Comparison of ENCODE assay signal across 23 cellular contexts in genomic region chr17:41118721-41119120, GRCh38. TPM values are rescaled to one million over a fixed set of nuclear protein-coding genes. Genes with fewer than 3 reads are reported as not detected.
A peak's percentile ranks its signal among the peaks of the same experiment; 100 is the strongest.
DNase-seq lines count a peak whose midpoint lies in the region; ATAC-seq and TF ChIP-seq lines count a peak whose summit lies in the region.
"Had no signal": no experiment of that assay in that cellular context is flagged by ENCODE, and none has a peak within 500 bp of the region (broad histone marks: within the 10 kb centered on the region; RNA-seq: fewer than 3 reads in every experiment).

No MANE protein-coding gene starts in this region.

- H3K79me1 ChIP-seq in IMR-90 (ENCODE audit: low read depth in 1 of 2, low read length in 2 of 2) = no peaks in the 10 kb centered on the region

- TF ChIP-seq RAD21 in SK-N-SH (IDR thresholded peaks at IDR 0.05; ENCODE audit: low read length) (no peak), IMR-90 (IDR thresholded peaks at IDR 0.05; ENCODE audit: low read length) (no peak)

- no peak overlapping the region for H4K5ac ChIP-seq in IMR-90 (ENCODE audit: low read depth, low read length)

- H2AFZ ChIP-seq in SK-N-SH (ENCODE audit: low read depth) = peak overlapping the region; percentile 59; the same call in 1 of the 2 replicates
- H2AFZ ChIP-seq in IMR-90 (replicated peaks; ENCODE audit: low read length, poor library complexity) = no peak overlapping the region
- no peak overlapping the region for H2AFZ ChIP-seq in osteoblast (ENCODE audit: low read length)

- H3K4me1 ChIP-seq in SK-N-SH (ENCODE audit: control insufficient read depth in 1 of 2, insufficient read depth in 2 of 2, low read depth in 1 of 2, low read length in 1 of 2) (peaks cover 0 to 9% of the 10 kb centered on the region in 2 experiments; a peak in 1 of 4 replicates), IMR-90 (ENCODE audit: control insufficient read depth, insufficient read depth, low read length) (no peaks in the 10 kb centered on the region), osteoblast (ENCODE audit: insufficient read depth, low read length) (peaks cover 13% of the 10 kb centered on the region)

- no peak overlapping the region for H2BK15ac ChIP-seq in IMR-90 (ENCODE audit: low read depth, low read length)

- H2BK20ac ChIP-seq in IMR-90 (ENCODE audit: low read depth, low read length) = no peak overlapping the region

- H3K9ac ChIP-seq in SK-N-SH (no peak overlapping the region), IMR-90 (ENCODE audit: low read depth, low read length) (no peak overlapping the region)
- H3K9ac ChIP-seq: BLaER1 treated with 17β-estradiol and CSF1 and Interleukin-3, amounts not matched to agents 10 nM and 100 nM had no signal

- POLR2A ChIA-PET in SK-N-SH (lab: Yijun Ruan, JAX) = no interaction called here
- POLR2A ChIA-PET in IMR-90 (lab: Charles Lee; ENCODE audit: unreplicated experiment) = no interaction called here

- H3K9me2 ChIP-seq in SK-N-SH = no peaks in the 10 kb centered on the region

- H3K23ac ChIP-seq in IMR-90 (ENCODE audit: low read depth, low read length) = no peak overlapping the region

- H3K27me3 ChIP-seq in SK-N-SH (ENCODE audit: insufficient read depth) (no peaks in the 10 kb centered on the region; the same call in 1 of the 2 replicates), IMR-90 (ENCODE audit: control insufficient read depth, insufficient read depth, low read length) (no peaks in the 10 kb centered on the region), brain microvascular endothelial cell (replicated peaks) (no peaks in the 10 kb centered on the region), osteoblast (ENCODE audit: insufficient read depth, low read length) (no peaks in the 10 kb centered on the region)
- H3K27me3 ChIP-seq: BLaER1 treated with 17β-estradiol and CSF1 and Interleukin-3, amounts not matched to agents 10 nM and 100 nM had no signal

- H2AK5ac ChIP-seq in IMR-90 (ENCODE audit: low read depth, low read length) = no peak overlapping the region

- H3K27ac ChIP-seq in SK-N-SH (ENCODE audit: low read depth in 2 of 2, low read length in 1 of 2) = no peak overlapping the region
- H3K27ac ChIP-seq in IMR-90 (ENCODE audit: insufficient read depth, low read length) = no peak overlapping the region
- H3K27ac ChIP-seq in brain microvascular endothelial cell = no peak overlapping the region
- H3K27ac ChIP-seq in osteoblast (ENCODE audit: low read depth, low read length) = peak overlapping the region; percentile 24
- H3K27ac ChIP-seq: 22Rv1 had no signal

- no peak for TF ChIP-seq POLR2A in IMR-90 (IDR thresholded peaks at IDR 0.05; ENCODE audit: low read depth, low read length)

- 14% methylated on average over 4 of the region's 4 CpGs for WGBS in SK-N-SH (ENCODE audit: low lambda C conversion rate)
- WGBS in IMR-90 (ENCODE audit: extremely low coverage in 2 of 2, insufficient read length in 1 of 2), 2 experiments = no CpG with 5 or more reads among the region's 4 CpGs

- H3K79me2 ChIP-seq in SK-N-SH (ENCODE audit: insufficient read depth) (no peaks in the 10 kb centered on the region), osteoblast (ENCODE audit: insufficient read depth, low read length) (no peaks in the 10 kb centered on the region)

- in situ Hi-C loops in IMR-90 (cut with MboI; ENCODE audit: low sequenced_read_pairs) (no loop called here), brain microvascular endothelial cell (cut with HindIII; ENCODE audit: low pct_ligation_motif_present, low sequenced_read_pairs) (no loop called here)

- DNase-seq in SK-N-SH (no peak), IMR-90 (peak; percentile 38), brain microvascular endothelial cell (peak; percentile 12), osteoblast (ENCODE audit: insufficient read length, low spot score, missing footprints) (no peak), sciatic nerve (ENCODE audit: low spot score) (no peak), HuH-7 (ENCODE audit: low spot score) (no peak)
- DNase-seq: ACHN; CD8-positive, alpha-beta T cell; H7; NCI-H1694; NCI-H2081 treated with DMSO at 0.1 percent for 48 hours; NCI-H2171 treated with DMSO at 0.1 percent for 48 hours; NCI-H526; Right ventricle myocardium superior had no signal

- no peak overlapping the region for H3K18ac ChIP-seq in IMR-90 (ENCODE audit: low read depth, low read length)

- H2BK5ac ChIP-seq in IMR-90 (ENCODE audit: low read depth, low read length, poor library complexity, severe bottlenecking) = no peak overlapping the region

- H3K4ac ChIP-seq in IMR-90 (ENCODE audit: low read depth, low read length) = peak overlapping the region; percentile 36; the same call in 1 of the 2 replicates

- H3K4me3 ChIP-seq in SK-N-SH (ENCODE audit: low read depth in 2 of 2, low read length in 1 of 2) = no peak overlapping the region
- H3K4me3 ChIP-seq in IMR-90 (ENCODE audit: insufficient read depth, low read depth, low read length) = no peak overlapping the region
- no peak overlapping the region for H3K4me3 ChIP-seq in brain microvascular endothelial cell (ENCODE audit: low read depth, low read length)
- H3K4me3 ChIP-seq in osteoblast (ENCODE audit: insufficient read depth, low read length) = no peak overlapping the region
- H3K4me3 ChIP-seq: BLaER1 treated with 17β-estradiol and CSF1 and Interleukin-3, amounts not matched to agents 10 nM and 100 nM; SK-N-MC had no signal

- dilution Hi-C loops in IMR-90 (cut with HindIII; ENCODE audit: low sequenced_read_pairs, unreplicated experiment) = no loop called here

- H3K56ac ChIP-seq in IMR-90 (ENCODE audit: extremely low read depth, insufficient read depth, low read length) = no peak overlapping the region

- no peak overlapping the region for H3K14ac ChIP-seq in IMR-90 (replicated peaks; ENCODE audit: low read depth, low read length)

- no peaks in the 10 kb centered on the region for H3K36me3 ChIP-seq in SK-N-SH (replicated peaks in 1 of 2; ENCODE audit: control insufficient read depth in 1 of 2, insufficient read depth in 2 of 2, low read length in 1 of 2)
- no peaks in the 10 kb centered on the region for H3K36me3 ChIP-seq in IMR-90 (ENCODE audit: control insufficient read depth, insufficient read depth, low read length)
- H3K36me3 ChIP-seq in brain microvascular endothelial cell (replicated peaks) = no peaks in the 10 kb centered on the region
- no peaks in the 10 kb centered on the region for H3K36me3 ChIP-seq in osteoblast (ENCODE audit: insufficient read depth, low read length)

- no peaks in the 10 kb centered on the region for H3K9me3 ChIP-seq in SK-N-SH
- peaks cover 2% of the 10 kb centered on the region; the same call in 1 of the 2 replicates for H3K9me3 ChIP-seq in IMR-90 (ENCODE audit: control insufficient read depth, insufficient read depth, low read length)
- H3K9me3 ChIP-seq in osteoblast (ENCODE audit: low read depth, low read length) = no peaks in the 10 kb centered on the region

- peak overlapping the region in 1 of 2 experiments; percentile 62; a peak in 2 of 4 replicates for H4K8ac ChIP-seq in IMR-90 (ENCODE audit: low read depth in 2 of 2, low read length in 2 of 2)

- ATAC-seq in SK-N-SH treated with all-trans-retinoic acid at 6 μM for 48 hours = no peak
- ATAC-seq in IMR-90 (ENCODE audit: low read depth) = peak; percentile 22; the same call in 1 of the 2 replicates
- no peak for ATAC-seq in sciatic nerve
- no peak for ATAC-seq in HG03460 (IDR thresholded peaks at IDR 0.05; ENCODE audit: unreplicated experiment)
- ATAC-seq: CD8-positive, alpha-beta T cell had no signal

- H2BK120ac ChIP-seq in IMR-90 (ENCODE audit: low read depth, low read length) = no peak overlapping the region

- H4K91ac ChIP-seq in IMR-90 (ENCODE audit: insufficient read depth, low read depth, low read length) = 0 out of 2 replicates have a peak overlapping the region, but pooled peaks have one; percentile 30

- peak overlapping the region; percentile 27 for H3K4me2 ChIP-seq in SK-N-SH
- no peak overlapping the region for H3K4me2 ChIP-seq in IMR-90 (ENCODE audit: low read depth, low read length)
- peak overlapping the region; percentile 4 for H3K4me2 ChIP-seq in osteoblast (ENCODE audit: insufficient read depth, low read length)

- H3F3A ChIP-seq in SK-N-SH (replicated peaks; ENCODE audit: insufficient read depth) = no peaks in the 10 kb centered on the region

- CTCF ChIA-PET in SK-N-SH (lab: Yijun Ruan, JAX) (no interaction called here), IMR-90 (lab: Yijun Ruan, JAX) (no interaction called here)

- BruUV-seq in IMR-90 (replicated peaks; lab: Mats Ljungman, UMichigan) = no TSS peak

- TF ChIP-seq EP300 in SK-N-SH (IDR thresholded peaks at IDR 0.05; ENCODE audit: borderline replicate concordance in 1 of 2, low read depth in 1 of 2, low read length in 1 of 2) = no peak

- H4K20me1 ChIP-seq in SK-N-SH (ENCODE audit: insufficient read depth) (no peaks in the 10 kb centered on the region), IMR-90 (ENCODE audit: insufficient read depth, low read length) (no peaks in the 10 kb centered on the region), osteoblast (ENCODE audit: insufficient read depth, low read length) (no peaks in the 10 kb centered on the region)
- H4K20me1 ChIP-seq: BLaER1 treated with 17β-estradiol and CSF1 and Interleukin-3, amounts not matched to agents 10 nM and 100 nM had no signal

- TF ChIP-seq CTCF in SK-N-SH (IDR thresholded peaks at IDR 0.05) (no peak), IMR-90 (conservative IDR thresholded peaks at IDR 0.05; ENCODE audit: low read depth, low read length) (no peak), brain microvascular endothelial cell (IDR thresholded peaks at IDR 0.05; ENCODE audit: low read depth, low read length, missing control alignments) (no peak), osteoblast (IDR thresholded peaks at IDR 0.05; ENCODE audit: extremely low read depth, low read depth, low read length) (no peak)

- H2AK9ac ChIP-seq in IMR-90 (replicated peaks; ENCODE audit: low read depth, low read length, poor library complexity) = no peak overlapping the region

- no peaks in the 10 kb centered on the region; the same call in 1 of the 2 replicates for H3K9me1 ChIP-seq in IMR-90 (ENCODE audit: insufficient read depth, low read length)

- intact Hi-C loops in IMR-90 (cut with micrococcal nuclease) = no loop called here
- intact Hi-C loops in sciatic nerve (cut with DNase I) = no loop called here

RNA-seq across cellular contexts. Expression of gene KRTAP4-11, which starts 0.5 kb away (rescaled TPM):
- not detected in 2 replicates for polyA plus RNA-seq in SK-N-SH (2012; rRNA removed)
- not detected in 2 replicates for polyA plus RNA-seq in SK-N-SH (2012; cell fraction: cytosol; rRNA removed)
- polyA plus RNA-seq in SK-N-SH (2012; cell fraction: nucleus; rRNA removed) = not detected in 2 replicates
- not detected in 2 replicates for total RNA-seq in IMR-90 (2012; rRNA removed)
- not detected in 2 replicates for polyA plus RNA-seq in IMR-90 (2012; rRNA removed)
- 0.03 TPM in 1 of 2 replicates, not detected in the other for polyA plus RNA-seq in IMR-90 (2012; cell fraction: cytosol; rRNA removed)
- 0.13 TPM in 1 of 2 replicates, not detected in the other for polyA plus RNA-seq in IMR-90 (2012; cell fraction: nucleus; rRNA removed; ENCODE audit: low replicate concordance)
- total RNA-seq in osteoblast = not detected in 2 replicates
- not detected for total RNA-seq in sciatic nerve
- total RNA-seq: CD8-positive, alpha-beta T cell; Daoy; H7; HT1080; OCI-LY7; Right ventricle myocardium superior had no signal
- polyA plus RNA-seq: IgD-negative memory B cell had no signal

RNA-seq across cellular contexts. Expression of gene KRTAP4-12, which starts 5.3 kb away (rescaled TPM):
- not detected in 2 replicates for polyA plus RNA-seq in SK-N-SH (2012; rRNA removed)
- polyA plus RNA-seq in SK-N-SH (2012; cell fraction: cytosol; rRNA removed) = not detected in 2 replicates
- polyA plus RNA-seq in SK-N-SH (2012; cell fraction: nucleus; rRNA removed) = not detected in 2 replicates
- total RNA-seq in IMR-90 (2012; rRNA removed) = 0.18 TPM in 1 of 2 replicates, not detected in the other
- polyA plus RNA-seq in IMR-90 (2012; rRNA removed) = 1.0 and 1.1 TPM in 2 replicates
- polyA plus RNA-seq in IMR-90 (2012; cell fraction: cytosol; rRNA removed) = 0.84 and 1.4 TPM in 2 replicates
- polyA plus RNA-seq in IMR-90 (2012; cell fraction: nucleus; rRNA removed; ENCODE audit: low replicate concordance) = 0.79 and 1.8 TPM in 2 replicates
- not detected in 2 replicates for total RNA-seq in osteoblast
- not detected for total RNA-seq in sciatic nerve
- total RNA-seq: CD8-positive, alpha-beta T cell; Daoy; H7; HT1080; OCI-LY7; Right ventricle myocardium superior had no signal
- polyA plus RNA-seq: IgD-negative memory B cell had no signal

RNA-seq across cellular contexts. Expression of gene KRTAP4-9, which starts 13.5 kb away (rescaled TPM):
- polyA plus RNA-seq in SK-N-SH (2012; rRNA removed) = not detected in 2 replicates
- not detected in 2 replicates for polyA plus RNA-seq in SK-N-SH (2012; cell fraction: cytosol; rRNA removed)
- not detected in 2 replicates for polyA plus RNA-seq in SK-N-SH (2012; cell fraction: nucleus; rRNA removed)
- total RNA-seq in IMR-90 (2012; rRNA removed) = not detected in 2 replicates
- polyA plus RNA-seq in IMR-90 (2012; rRNA removed) = 0.24 TPM in 2 replicates
- polyA plus RNA-seq in IMR-90 (2012; cell fraction: cytosol; rRNA removed) = 0.31 and 0.44 TPM in 2 replicates
- polyA plus RNA-seq in IMR-90 (2012; cell fraction: nucleus; rRNA removed; ENCODE audit: low replicate concordance) = 0.44 and 1.3 TPM in 2 replicates
- total RNA-seq in osteoblast = not detected in 2 replicates
- not detected for total RNA-seq in sciatic nerve
- total RNA-seq: CD8-positive, alpha-beta T cell; Daoy; H7; OCI-LY7; Right ventricle myocardium superior had no signal
- polyA plus RNA-seq: IgD-negative memory B cell had no signal

RNA-seq across cellular contexts. Expression of gene KRTAP4-16, which starts 16.7 kb away (rescaled TPM):
- not detected in 2 replicates for polyA plus RNA-seq in SK-N-SH (2012; rRNA removed)
- not detected in 2 replicates for polyA plus RNA-seq in SK-N-SH (2012; cell fraction: cytosol; rRNA removed)
- not detected in 2 replicates for polyA plus RNA-seq in SK-N-SH (2012; cell fraction: nucleus; rRNA removed)
- not detected in 2 replicates for total RNA-seq in IMR-90 (2012; rRNA removed)
- polyA plus RNA-seq in IMR-90 (2012; rRNA removed) = not detected in 2 replicates
- polyA plus RNA-seq in IMR-90 (2012; cell fraction: cytosol; rRNA removed) = not detected in 2 replicates
- polyA plus RNA-seq in IMR-90 (2012; cell fraction: nucleus; rRNA removed; ENCODE audit: low replicate concordance) = 0.14 TPM in 1 of 2 replicates, not detected in the other
- total RNA-seq in osteoblast = not detected in 2 replicates
- not detected for total RNA-seq in sciatic nerve
- total RNA-seq: CD8-positive, alpha-beta T cell; Daoy; H7; HT1080; OCI-LY7; Right ventricle myocardium superior had no signal
- polyA plus RNA-seq: IgD-negative memory B cell had no signal

RNA-seq across cellular contexts. Expression of gene KRTAP4-8, which starts 20.8 kb away (rescaled TPM):
- polyA plus RNA-seq in SK-N-SH (2012; rRNA removed) (not detected in 2 replicates), IMR-90 (2012; rRNA removed) (not detected in 2 replicates)
- polyA plus RNA-seq in SK-N-SH (2012; cell fraction: cytosol; rRNA removed) = not detected in 2 replicates
- 0.04 and 0.08 TPM in 2 replicates for polyA plus RNA-seq in SK-N-SH (2012; cell fraction: nucleus; rRNA removed)
- total RNA-seq in IMR-90 (2012; rRNA removed) (not detected in 2 replicates), osteoblast (not detected in 2 replicates), sciatic nerve (not detected)
- not detected in 2 replicates for polyA plus RNA-seq in IMR-90 (2012; cell fraction: cytosol; rRNA removed)
- 0.07 and 0.12 TPM in 2 replicates for polyA plus RNA-seq in IMR-90 (2012; cell fraction: nucleus; rRNA removed; ENCODE audit: low replicate concordance)
- total RNA-seq: CD8-positive, alpha-beta T cell; Daoy; H7; HT1080; OCI-LY7; Right ventricle myocardium superior had no signal
- polyA plus RNA-seq: IgD-negative memory B cell had no signal

Comparison
In these comparisons a context has a peak if more than half of its experiments do, and no peak if none do; other contexts are left out.
1. DNase-seq: peak in IMR-90 (single experiment) and brain microvascular endothelial cell (single experiment); none in SK-N-SH (single experiment), osteoblast (single experiment), sciatic nerve (single experiment) and HuH-7 (single experiment).